8 cellular contexts compared by ENCODE assay signal in the genomic region with DNA sequence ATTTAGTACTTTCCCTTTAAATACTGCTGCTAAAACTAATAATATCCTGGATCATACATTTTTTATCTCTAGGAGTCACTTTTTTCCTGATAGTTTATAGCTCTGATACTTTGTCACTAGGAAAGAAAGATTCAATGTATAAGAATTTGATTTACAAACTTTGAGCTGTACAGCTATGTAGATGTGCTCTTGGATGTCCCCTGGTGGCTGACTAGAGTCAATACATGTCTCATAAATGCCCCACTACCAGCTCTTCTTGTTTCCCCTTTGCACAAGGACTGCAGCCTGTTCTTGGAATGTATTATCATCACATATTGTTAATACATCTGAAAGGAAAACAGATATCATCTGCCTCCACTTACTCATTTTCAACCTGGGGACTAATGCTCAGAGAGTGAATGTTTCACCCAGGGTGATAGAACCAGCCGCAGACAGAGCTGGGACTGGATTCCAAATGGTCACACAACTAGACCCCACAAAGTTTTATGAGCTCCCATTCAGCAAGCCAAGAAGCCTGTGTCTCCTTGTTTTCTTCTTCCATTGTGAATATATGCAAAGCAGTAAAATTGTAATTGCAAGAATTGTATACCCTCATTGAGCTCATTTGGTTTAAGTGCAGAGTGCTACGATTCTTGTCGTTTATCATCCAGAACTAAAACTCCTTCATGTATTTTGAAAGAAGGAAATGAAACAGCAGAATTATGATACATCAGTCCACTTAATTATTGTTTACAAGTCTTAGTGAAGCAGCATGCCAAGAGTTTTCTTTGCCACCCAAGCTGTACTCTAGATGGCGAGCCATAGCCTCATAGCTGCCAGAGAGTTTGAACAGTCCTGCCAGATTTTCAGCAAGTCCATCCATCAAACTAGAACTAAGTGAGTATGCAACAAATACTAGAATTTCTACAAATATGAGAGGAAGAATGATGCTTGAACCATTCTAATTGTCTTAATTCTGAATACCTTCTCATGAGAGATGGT.
DNase-seq lines count a peak whose midpoint lies in the region; ATAC-seq and TF ChIP-seq lines count a peak whose summit lies in the region.

No MANE protein-coding gene starts in this region.

- no peaks in the 10 kb centered on the region for H3K36me3 ChIP-seq in OCI-LY7 (ENCODE audit: insufficient read depth, low read length)

- no peaks in the 10 kb centered on the region for H3K9me2 ChIP-seq in OCI-LY7 (ENCODE audit: insufficient read depth, low read length)

- peak; percentile 60 for DNase-seq in EH (ENCODE audit: low read depth)
- DNase-seq in OCI-LY7 (ENCODE audit: low spot score), result peak; percentile 56
- DNase-seq in astrocyte of the cerebellum (ENCODE audit: low read depth), result peak; percentile 52
- DNase-seq in iPS-NIHi7 (ENCODE audit: extremely low spot score), result peak; percentile 68
- peak; percentile 16 for DNase-seq in stimulated activated CD4-positive, alpha-beta T cell treated with anti-CD3 and anti-CD28 coated beads, Interleukin-4, amount 100 ng/mL, for 24 hours
- no peak for DNase-seq in NK-92 (lab: John Stamatoyannopoulos, UW; ENCODE audit: unreplicated experiment)

- no peak overlapping the region for H2AFZ ChIP-seq in OCI-LY7 (ENCODE audit: low read length)

- POLR2A ChIA-PET in OCI-LY7 (lab: Charles Lee), result interaction anchor here (0.8 to 1.0 kb wide), 2 partner anchors 16 to 63 kb away, joined by 3 to 4 read pairs; no protein-coding TSS in a partner anchor

- TF ChIP-seq CTCF in OCI-LY7 (conservative IDR thresholded peaks at IDR 0.05; ENCODE audit: low read length), result peak; percentile 91
- TF ChIP-seq CTCF in astrocyte of the cerebellum (IDR thresholded peaks at IDR 0.05; ENCODE audit: low read depth, low read length, missing control alignments), result peak; percentile 96

- no peaks in the 10 kb centered on the region for H3K79me2 ChIP-seq in OCI-LY7 (ENCODE audit: insufficient read depth, low read depth, low read length)

- H3K27ac ChIP-seq in OCI-LY7 (ENCODE audit: low read depth, low read length, poor library complexity, severe bottlenecking), result no peak overlapping the region

- CTCF ChIA-PET in OCI-LY7 (lab: Charles Lee; ENCODE audit: unreplicated experiment), result interaction anchor here (1.4 kb wide), 1 partner anchor 10 kb away, joined by 6 read pairs; no protein-coding TSS in a partner anchor

- intact Hi-C loops in OCI-LY7 (cut with micrococcal nuclease; ENCODE audit: unreplicated experiment), result no loop called here

- ATAC-seq in GM19463 (IDR thresholded peaks at IDR 0.05; ENCODE audit: unreplicated experiment) (peak; percentile 97), HG03378 (IDR thresholded peaks at IDR 0.05; ENCODE audit: unreplicated experiment) (peak; percentile 92)

- no peaks in the 10 kb centered on the region for H3K9me3 ChIP-seq in OCI-LY7 (ENCODE audit: low read length)

- no peaks in the 10 kb centered on the region for H3K4me1 ChIP-seq in OCI-LY7 (ENCODE audit: insufficient read depth, low read length, poor library complexity, severe bottlenecking)

- no peaks in the 10 kb centered on the region for H4K20me1 ChIP-seq in OCI-LY7 (ENCODE audit: insufficient read depth, low read length)

- no peak overlapping the region for H3K4me3 ChIP-seq in OCI-LY7 (ENCODE audit: low read depth, low read length, poor library complexity, severe bottlenecking)
- H3K4me3 ChIP-seq in astrocyte of the cerebellum (ENCODE audit: low read depth, low read length), result no peak overlapping the region

- no TSS peak for BruUV-seq in OCI-LY7 (replicated peaks; lab: Mats Ljungman, UMichigan)

- no peak overlapping the region for H3K4me2 ChIP-seq in OCI-LY7 (ENCODE audit: low read length)

- in situ Hi-C loops in astrocyte of the cerebellum (cut with HindIII; ENCODE audit: low sequenced_read_pairs), result no loop called here
